10 cellular contexts compared by ENCODE assay signal in genomic region chr9:127767909-127768331, GRCh38. TPM values are rescaled to one million over a fixed set of nuclear protein-coding genes. Genes with fewer than 3 reads are reported as not detected.
DNase-seq lines count a peak whose midpoint lies in the region; TF ChIP-seq lines count a peak whose summit lies in the region.
"Had no signal": no experiment of that assay in that cellular context is flagged by ENCODE, and none has a peak within 500 bp of the region (broad histone marks: within the 10 kb centered on the region; RNA-seq: fewer than 3 reads in every experiment).

No MANE protein-coding gene starts in this region.

- H3K4me3 Mint-ChIP-seq in MCF 10A (ENCODE audit: unreplicated experiment) (no peak overlapping the region), type B pancreatic cell (peak overlapping the region; percentile 62)

- H3K4me1 ChIP-seq in breast epithelium (no peaks in the 10 kb centered on the region), mucosa of stomach (ENCODE audit: control insufficient read depth, insufficient read depth, low read length) (peaks cover 12% of the 10 kb centered on the region)

- H3K27ac ChIP-seq in breast epithelium: peak overlapping the region; percentile 36 to 72

- BruUV-seq in MCF 10A (replicated peaks; lab: Mats Ljungman, UMichigan): no TSS peak

- H3K4me3 ChIP-seq in breast epithelium: peak overlapping the region; percentile 2 to 46 (median 9)
- H3K4me3 ChIP-seq in mucosa of stomach (ENCODE audit: low read length): no peak overlapping the region

- DNase-seq in breast epithelium (ENCODE audit: low spot score in 2 of 2) (no peak), MCF 10A (ENCODE audit: unreplicated experiment) (no peak), dermis blood vessel endothelial cell (peak; percentile 88), type B pancreatic cell (ENCODE audit: extremely low spot score, unreplicated experiment) (peak; percentile 82), NCI-H146 (lab: John Stamatoyannopoulos, UW) (no peak), cerebellar cortex (ENCODE audit: low spot score) (no peak), SIG-M5 treated with dmso at 0.1 percent for 504 hours (lab: John Stamatoyannopoulos, UW; ENCODE audit: unreplicated experiment) (no peak)
- DNase-seq: H9 had no signal

- H3K27ac Mint-ChIP-seq in MCF 10A (ENCODE audit: low read depth, unreplicated experiment) (no peak overlapping the region), type B pancreatic cell (peak overlapping the region; percentile 84)

- TF ChIP-seq CTCF in breast epithelium (IDR thresholded peaks at IDR 0.05): no peak
- no peak for TF ChIP-seq CTCF in MCF 10A (IDR thresholded peaks at IDR 0.05; ENCODE audit: unreplicated experiment)
- TF ChIP-seq CTCF in type B pancreatic cell (conservative IDR thresholded peaks at IDR 0.05): no peak

- peaks cover 3% of the 10 kb centered on the region for H3K27me3 Mint-ChIP-seq in MCF 10A (ENCODE audit: insufficient read depth, unreplicated experiment)
- H3K27me3 Mint-ChIP-seq in type B pancreatic cell: peaks cover 31% of the 10 kb centered on the region

- H3K27me3 ChIP-seq in breast epithelium (no peaks in the 10 kb centered on the region), mucosa of stomach (ENCODE audit: control insufficient read depth, insufficient read depth, low read length) (no peaks in the 10 kb centered on the region)

- TF ChIP-seq POLR2A in breast epithelium (IDR thresholded peaks at IDR 0.05): no peak

- H3K9me3 ChIP-seq in breast epithelium (no peaks in the 10 kb centered on the region), mucosa of stomach (ENCODE audit: control insufficient read depth, low read length) (no peaks in the 10 kb centered on the region)

- no peaks in the 10 kb centered on the region for H3K36me3 ChIP-seq in breast epithelium
- no peaks in the 10 kb centered on the region for H3K36me3 ChIP-seq in mucosa of stomach (ENCODE audit: control insufficient read depth, insufficient read depth, low read length)

- peaks cover 7% of the 10 kb centered on the region for H3K9me3 Mint-ChIP-seq in MCF 10A (ENCODE audit: unreplicated experiment)
- no peaks in the 10 kb centered on the region for H3K9me3 Mint-ChIP-seq in type B pancreatic cell
- H3K9me3 Mint-ChIP-seq: H9 had no signal

- POLR2A ChIA-PET in MCF 10A (lab: Yijun Ruan, JAX): interaction anchor here (2.0 to 4.9 kb wide), 2 partner anchors 27 to 33 kb away, joined by 7 to 50 read pairs; partner anchors contain the start of gene TOR2A

- H3K9ac ChIP-seq in mucosa of stomach (ENCODE audit: low read length): peak overlapping the region; percentile 22

- intact Hi-C loops in breast epithelium (cut with DNase I; ENCODE audit: low total_unique reads): no loop called here
- intact Hi-C loops in MCF 10A (cut with micrococcal nuclease): no loop called here

- H3K36me3 Mint-ChIP-seq in MCF 10A (ENCODE audit: insufficient read depth, unreplicated experiment) (no peaks in the 10 kb centered on the region), type B pancreatic cell (no peaks in the 10 kb centered on the region)

- no peaks in the 10 kb centered on the region for H3K4me1 Mint-ChIP-seq in MCF 10A (ENCODE audit: insufficient read depth, unreplicated experiment)
- peaks cover 55% of the 10 kb centered on the region for H3K4me1 Mint-ChIP-seq in type B pancreatic cell (ENCODE audit: unreplicated experiment)

- CTCF ChIA-PET in MCF 10A (lab: Yijun Ruan, JAX): interaction anchor here (0.6 to 2.6 kb wide), 4 partner anchors 17 to 154 kb away, joined by 3 to 6 read pairs (median 4); no protein-coding TSS in a partner anchor

RNA-seq across cellular contexts. Expression of gene SH2D3C, which starts 10.5 kb away (rescaled TPM):
- total RNA-seq in breast epithelium (10 to 100 TPM in 1 of 3 donors, 1 to 10 TPM in 2; 6.0 to 15.4 (median 6.9) TPM), MCF 10A (2022) (not detected in 2 replicates), dermis blood vessel endothelial cell (77.8 and 95.6 TPM in 2 replicates), type B pancreatic cell (ENCODE audit: low replicate concordance) (1.6 and 7.1 TPM in 2 replicates)

RNA-seq across cellular contexts. Expression of gene CDK9, which starts 17.9 kb away (rescaled TPM):
- 10 to 100 TPM; 60.0 to 70.4 (median 63.9) TPM for total RNA-seq in breast epithelium
- total RNA-seq in MCF 10A (2022): 62.1 and 84.0 TPM in 2 replicates
- total RNA-seq in dermis blood vessel endothelial cell: 102 and 116 TPM in 2 replicates
- total RNA-seq in type B pancreatic cell (ENCODE audit: low replicate concordance): 65.8 and 77.3 TPM in 2 replicates

RNA-seq across cellular contexts. Expression of gene TOR2A, which starts 32.8 kb away (rescaled TPM):
- total RNA-seq in breast epithelium (10 to 100 TPM in 1 of 3 donors, 1 to 10 TPM in 2; 9.5 to 16.7 (median 9.6) TPM), MCF 10A (2022) (8.4 and 11.3 TPM in 2 replicates), dermis blood vessel endothelial cell (7.7 and 13.2 TPM in 2 replicates), type B pancreatic cell (ENCODE audit: low replicate concordance) (21.5 and 21.9 TPM in 2 replicates)

RNA-seq across cellular contexts. Expression of gene FPGS, which starts 34.8 kb away (rescaled TPM):
- total RNA-seq in breast epithelium (100 to 1,000 TPM in 1 of 3 donors, 10 to 100 TPM in 2; 56.3 to 108 (median 78.6) TPM), MCF 10A (2022) (130 and 131 TPM in 2 replicates), dermis blood vessel endothelial cell (64.2 and 93.8 TPM in 2 replicates), type B pancreatic cell (ENCODE audit: low replicate concordance) (18.7 and 42.4 TPM in 2 replicates)

RNA-seq across cellular contexts. Expression of gene TTC16, which starts 52.0 kb away (rescaled TPM):
- total RNA-seq in breast epithelium (under 1 TPM; under 0.01 to 0.59 (median 0.16) TPM), MCF 10A (2022) (0.19 and 0.32 TPM in 2 replicates), dermis blood vessel endothelial cell (not detected in 2 replicates), type B pancreatic cell (ENCODE audit: low replicate concordance) (0.10 TPM in 1 of 2 replicates, not detected in the other)
- total RNA-seq: H9, kidney epithelial cell had no signal

Comparison
In these comparisons a context has a peak if more than half of its experiments do, and no peak if none do; other contexts are left out.
1. DNase-seq: peak in dermis blood vessel endothelial cell (single experiment) and type B pancreatic cell (single experiment); none in breast epithelium (0 of 2), MCF 10A (single experiment), NCI-H146 (single experiment), cerebellar cortex (single experiment) and SIG-M5 treated with dmso at 0.1 percent for 504 hours (single experiment).